22 cellular contexts compared by ENCODE assay signal in genomic region chr6:167580512-167580911, GRCh38.
DNase-seq lines count a peak whose midpoint lies in the region; ATAC-seq, FAIRE-seq and TF ChIP-seq lines count a peak whose summit lies in the region.
"Had no signal": no experiment of that assay in that cellular context is flagged by ENCODE, and none has a peak within 500 bp of the region (broad histone marks: within the 10 kb centered on the region; RNA-seq: fewer than 3 reads in every experiment).

No MANE protein-coding gene starts in this region.

- no TSS peak for BruUV-seq in HepG2 (replicated peaks; lab: Mats Ljungman, UMichigan)

- no peaks in the 10 kb centered on the region for H3K79me2 ChIP-seq in HepG2 (ENCODE audit: insufficient read depth, low read length)
- H3K79me2 ChIP-seq: parathyroid adenoma had no signal

- TF ChIP-seq CTCF in HepG2 (CRISPR knock-in tag; IDR thresholded peaks at IDR 0.05) (no peak), right lobe of liver (IDR thresholded peaks at IDR 0.05) (no peak)

- TF ChIP-seq POLR2A in HepG2 (IDR thresholded peaks at IDR 0.05; ENCODE audit: insufficient read depth in 1 of 2, low read depth in 2 of 2, low read length in 2 of 2) (no peak), right lobe of liver (IDR thresholded peaks at IDR 0.05) (no peak)

- no peak overlapping the region for H3K4me2 ChIP-seq in HepG2 (ENCODE audit: low read depth, low read length)
- H3K4me2 ChIP-seq: PC-9 had no signal

- no peak for TF ChIP-seq EP300 in HepG2 (IDR thresholded peaks at IDR 0.05; ENCODE audit: low read depth in 2 of 2, low read length in 2 of 2)
- no peak for TF ChIP-seq EP300 in HepG2 (CRISPR knock-in tag; IDR thresholded peaks at IDR 0.05; ENCODE audit: borderline replicate concordance)

- no peak for FAIRE-seq in HepG2 (lab: Jason Lieb, UNC)

- DNase-seq in HepG2 (ENCODE audit: low spot score) = no peak
- DNase-seq in right lobe of liver = no peak
- DNase-seq in NCI-H774 (lab: John Stamatoyannopoulos, UW) = peak; percentile 80
- no peak for DNase-seq in left ventricle myocardium superior
- no peak for DNase-seq in SIG-M5 treated with dmso at 0.1 percent for 504 hours (lab: John Stamatoyannopoulos, UW; ENCODE audit: unreplicated experiment)
- no peak for DNase-seq in NCI-H1048 (lab: John Stamatoyannopoulos, UW)
- DNase-seq: activated naive CD4-positive, alpha-beta T cell treated with anti-CD3 and anti-CD28 coated beads for 36 hours; activated T-cell treated with anti-CD3 and anti-CD28 coated beads, Interleukin-2, amount 50 U/mL, for 48 hours; amniotic stem cell; Calu3; glutamatergic neuron; HCEC 1CT; left colon; naive thymus-derived CD4-positive, alpha-beta T cell; NCI-H2107; PC-9 had no signal

- H3K9me3 ChIP-seq in HepG2 (ENCODE audit: low read length) = 0 out of 2 replicates have a peak, but pooled peaks cover 5% of the 10 kb centered on the region
- no peaks in the 10 kb centered on the region for H3K9me3 ChIP-seq in right lobe of liver
- H3K9me3 ChIP-seq: SJSA1 had no signal

- H4K20me1 ChIP-seq in HepG2 (ENCODE audit: insufficient read depth, low read length) = no peaks in the 10 kb centered on the region
- H4K20me1 ChIP-seq: BLaER1 treated with 17β-estradiol and CSF1 and Interleukin-3, amounts not matched to agents 10 nM and 100 nM had no signal

- 11% methylated on average over 5 of the region's 5 CpGs for WGBS in HepG2 (ENCODE audit: low lambda C conversion rate)
- WGBS in right lobe of liver (ENCODE audit: insufficient coverage, low coverage, low lambda C conversion rate, missing lambda C conversion rate) = 55% methylated on average over 5 of the region's 5 CpGs

- ATAC-seq in HepG2 = no peak
- ATAC-seq in right lobe of liver = no peak
- peak; percentile 83 for ATAC-seq in left ventricle myocardium superior
- no peak for ATAC-seq in HG03280 (IDR thresholded peaks at IDR 0.05; ENCODE audit: unreplicated experiment)
- ATAC-seq in HG03565 (IDR thresholded peaks at IDR 0.05; ENCODE audit: unreplicated experiment) = no peak
- ATAC-seq: left colon; naive thymus-derived CD4-positive, alpha-beta T cell had no signal

- no peak overlapping the region for H2AFZ ChIP-seq in HepG2 (ENCODE audit: low read length)
- H2AFZ ChIP-seq: parathyroid adenoma, PC-9 had no signal

- peaks cover 43% of the 10 kb centered on the region for H3K4me1 ChIP-seq in HepG2 (ENCODE audit: insufficient read depth, low read length)
- H3K4me1 ChIP-seq in right lobe of liver = no peaks in the 10 kb centered on the region
- H3K4me1 ChIP-seq: parathyroid adenoma had no signal

- H3K27me3 ChIP-seq in HepG2 (ENCODE audit: control insufficient read depth in 1 of 2, insufficient read depth in 2 of 2, low read length in 2 of 2) (peaks cover 0 to 7% of the 10 kb centered on the region in 2 experiments; a peak in 1 of 5 replicates), right lobe of liver (no peaks in the 10 kb centered on the region)
- H3K27me3 ChIP-seq: BLaER1 treated with 17β-estradiol and CSF1 and Interleukin-3, amounts not matched to agents 10 nM and 100 nM; cardiac muscle cell; SJSA1 had no signal

- POLR2A ChIA-PET in HepG2 (lab: Yijun Ruan, JAX) = no interaction called here

- intact Hi-C loops in HepG2 (cut with micrococcal nuclease; ENCODE audit: unreplicated experiment) (no loop called here), right lobe of liver (cut with DNase I) (no loop called here), left ventricle myocardium superior (cut with micrococcal nuclease) (no loop called here)

- TF ChIP-seq RAD21 in HepG2 (CRISPR knock-in tag; IDR thresholded peaks at IDR 0.05) = no peak

- CTCF ChIA-PET in HepG2 (lab: Yijun Ruan, JAX; ENCODE audit: low intra/inter-chr PET ratio, low total read pairs) = no interaction called here

- H3K9ac ChIP-seq in HepG2 (ENCODE audit: insufficient read depth, low read depth, low read length) = no peak overlapping the region
- H3K9ac ChIP-seq: BLaER1 treated with 17β-estradiol and CSF1 and Interleukin-3, amounts not matched to agents 10 nM and 100 nM; parathyroid adenoma had no signal

- no peaks in the 10 kb centered on the region for H3K36me3 ChIP-seq in HepG2 (replicated peaks in 1 of 2; ENCODE audit: control insufficient read depth in 1 of 2, insufficient read depth in 2 of 2, low read length in 2 of 2)
- no peaks in the 10 kb centered on the region for H3K36me3 ChIP-seq in right lobe of liver
- H3K36me3 ChIP-seq: cardiac muscle cell, SJSA1 had no signal

- in situ Hi-C loops in HepG2 (cut with HindIII; ENCODE audit: extremely low pct_ligation_motif_present, low pct_unique_long_range_greater_than_20kb) = no loop called here

- H3K4me3 ChIP-seq in HepG2 (replicated peaks in 1 of 3; ENCODE audit: insufficient read depth in 1 of 3, low read depth in 2 of 3, low read length in 3 of 3) = no peak overlapping the region
- no peak overlapping the region for H3K4me3 ChIP-seq in right lobe of liver
- H3K4me3 ChIP-seq: BLaER1 treated with 17β-estradiol and CSF1 and Interleukin-3, amounts not matched to agents 10 nM and 100 nM; cardiac muscle cell; PC-9; SJSA1 had no signal

- H3K27ac ChIP-seq in HepG2 (ENCODE audit: extremely low read length, insufficient read depth, low read length) (no peak overlapping the region), right lobe of liver (no peak overlapping the region)
- H3K27ac ChIP-seq: BLaER1 treated with 17β-estradiol and CSF1 and Interleukin-3, amounts not matched to agents 10 nM and 100 nM; cardiac muscle cell; parathyroid adenoma; PC-9; SJSA1 had no signal

TF ChIP-seq in HepG2, 621 proteins besides CTCF, POLR2A, EP300 and RAD21:
- peak; percentile 75 for TF ChIP-seq CEBPB (IDR thresholded peaks at IDR 0.05; ENCODE audit: borderline replicate concordance, low read depth, low read length)
- 0 out of 2 replicates have a peak, but pooled peaks have one; percentile 27 for TF ChIP-seq ZNF816 (CRISPR knock-in tag; IDR thresholded peaks at IDR 0.05; ENCODE audit: borderline replicate concordance)
- TF ChIP-seq NCOA2 (CRISPR knock-in tag; IDR thresholded peaks at IDR 0.05) = no peak
- no peak for TF ChIP-seq MTERF4 (CRISPR knock-in tag; IDR thresholded peaks at IDR 0.05)
- TF ChIP-seq CEBPG (CRISPR knock-in tag; IDR thresholded peaks at IDR 0.05) = peak; percentile 66
